ENCODE assay signal across 18 cellular contexts in genomic region chr3:127680146-127680661, GRCh38. TPM values are rescaled to one million over a fixed set of nuclear protein-coding genes. Genes with fewer than 3 reads are reported as not detected.
DNase-seq lines count a peak whose midpoint lies in the region; ATAC-seq and TF ChIP-seq lines count a peak whose summit lies in the region.
"Had no signal": no experiment of that assay in that cellular context is flagged by ENCODE, and none has a peak within 500 bp of the region (broad histone marks: within the 10 kb centered on the region; RNA-seq: fewer than 3 reads in every experiment).

No MANE protein-coding gene starts in this region.

- peak; percentile 2 for DNase-seq in activated CD4-positive, alpha-beta T cell treated with anti-CD3 and anti-CD28 coated beads for 1 hour
- no peak for DNase-seq in activated CD4-positive, alpha-beta T cell treated with anti-CD3 and anti-CD28 coated beads, Interleukin-2, amount 10 ng/mL, durations not matched to agents 24 days and 14 days
- DNase-seq in right atrium auricular region (ENCODE audit: low spot score) (peak; percentile 38), posterior vena cava (ENCODE audit: low spot score) (peak; percentile 73), AG08396 (ENCODE audit: low spot score) (no peak), kidney tubule cell (ENCODE audit: low spot score) (no peak)
- DNase-seq: 8988T; activated CD8-positive, alpha-beta memory T cell treated with anti-CD3 and anti-CD28 coated beads, Interleukin-2, amount 10 ng/mL, durations not matched to agents 7 days and 5 days; activated naive CD4-positive, alpha-beta T cell treated with Interleukin-2 at 50 U/mL for 16 hours; Calu3; GOT3; NCI-H187 treated with DMSO at 0.1 percent for 48 hours; NCI-H345; stimulated activated CD4-positive, alpha-beta T cell treated with anti-CD3 and anti-CD28 coated beads, Interleukin-4, amount 100 ng/mL, for 24 hours had no signal

- H3K4me1 ChIP-seq in right atrium auricular region: peaks cover 0 to 10% of the 10 kb centered on the region in 2 donors
- H3K4me1 ChIP-seq: pancreas had no signal

- no peak overlapping the region for H3K4me3 Mint-ChIP-seq in activated CD4-positive, alpha-beta T cell treated with anti-CD3 and anti-CD28 coated beads, Interleukin-2, amount 10 ng/mL, durations not matched to agents 24 days and 14 days
- H3K4me3 Mint-ChIP-seq: activated CD8-positive, alpha-beta memory T cell treated with anti-CD3 and anti-CD28 coated beads, Interleukin-2, amount 10 ng/mL, durations not matched to agents 7 days and 5 days had no signal

- no peak for ATAC-seq in HG03095 (IDR thresholded peaks at IDR 0.05; ENCODE audit: unreplicated experiment)
- ATAC-seq: activated CD8-positive, alpha-beta memory T cell treated with anti-CD3 and anti-CD28 coated beads, Interleukin-2, amount 10 ng/mL, durations not matched to agents 7 days and 5 days had no signal

- no peak overlapping the region for H3K4me3 ChIP-seq in right atrium auricular region
- H3K4me3 ChIP-seq: pancreas, skin epidermis had no signal

- no peak overlapping the region for H3K27ac ChIP-seq in right atrium auricular region
- H3K27ac ChIP-seq: pancreas, skin epidermis had no signal

- no peak overlapping the region for H3K27ac Mint-ChIP-seq in activated CD4-positive, alpha-beta T cell treated with anti-CD3 and anti-CD28 coated beads, Interleukin-2, amount 10 ng/mL, durations not matched to agents 24 days and 14 days
- H3K27ac Mint-ChIP-seq: activated CD8-positive, alpha-beta memory T cell treated with anti-CD3 and anti-CD28 coated beads, Interleukin-2, amount 10 ng/mL, durations not matched to agents 7 days and 5 days had no signal

- peaks cover 26% of the 10 kb centered on the region for H3K36me3 ChIP-seq in right atrium auricular region
- H3K36me3 ChIP-seq: pancreas had no signal

- H3K9me3 Mint-ChIP-seq in activated CD4-positive, alpha-beta T cell treated with anti-CD3 and anti-CD28 coated beads, Interleukin-2, amount 10 ng/mL, durations not matched to agents 24 days and 14 days: no peaks in the 10 kb centered on the region

- no peaks in the 10 kb centered on the region for H3K27me3 ChIP-seq in right atrium auricular region
- H3K27me3 ChIP-seq: pancreas had no signal

- peaks cover 6% of the 10 kb centered on the region for H3K4me1 Mint-ChIP-seq in activated CD4-positive, alpha-beta T cell treated with anti-CD3 and anti-CD28 coated beads, Interleukin-2, amount 10 ng/mL, durations not matched to agents 24 days and 14 days

- peaks cover 2% of the 10 kb centered on the region for H3K36me3 Mint-ChIP-seq in activated CD4-positive, alpha-beta T cell treated with anti-CD3 and anti-CD28 coated beads, Interleukin-2, amount 10 ng/mL, durations not matched to agents 24 days and 14 days (ENCODE audit: low read depth)
- H3K36me3 Mint-ChIP-seq: activated CD8-positive, alpha-beta memory T cell treated with anti-CD3 and anti-CD28 coated beads, Interleukin-2, amount 10 ng/mL, durations not matched to agents 7 days and 5 days had no signal

- H3K9me3 ChIP-seq in right atrium auricular region: no peaks in the 10 kb centered on the region
- H3K9me3 ChIP-seq: pancreas had no signal

- H3K27me3 Mint-ChIP-seq in activated CD4-positive, alpha-beta T cell treated with anti-CD3 and anti-CD28 coated beads, Interleukin-2, amount 10 ng/mL, durations not matched to agents 24 days and 14 days: peaks cover 2% of the 10 kb centered on the region
- H3K27me3 Mint-ChIP-seq: activated CD8-positive, alpha-beta memory T cell treated with anti-CD3 and anti-CD28 coated beads, Interleukin-2, amount 10 ng/mL, durations not matched to agents 7 days and 5 days had no signal

- no peak for TF ChIP-seq CTCF in right atrium auricular region (IDR thresholded peaks at IDR 0.05)

- intact Hi-C loops in activated CD4-positive, alpha-beta T cell treated with anti-CD3 and anti-CD28 coated beads, Interleukin-2, amount 10 ng/mL, durations not matched to agents 24 days and 14 days (cut with micrococcal nuclease): no loop called here
- intact Hi-C loops in posterior vena cava (cut with DNase I): no loop called here

TF ChIP-seq in PFSK-1, 5 proteins besides CTCF, POLR2A, EP300 and RAD21:
- TF ChIP-seq FOXP2 (optimal IDR thresholded peaks at IDR 0.05; ENCODE audit: borderline replicate concordance, extremely low read depth, extremely low read length, insufficient read depth): no peak
- no peak for TF ChIP-seq TAF1 (IDR thresholded peaks at IDR 0.05; ENCODE audit: borderline replicate concordance, insufficient read depth, low read length)
- TF ChIP-seq POLR2AphosphoS5 (IDR thresholded peaks at IDR 0.05; ENCODE audit: low read depth, low read length): peak; percentile 23; the same call in 1 of the 2 replicates
- no peak for TF ChIP-seq SIN3A (IDR thresholded peaks at IDR 0.05; ENCODE audit: borderline replicate concordance, insufficient read depth, low read length)

RNA-seq across cellular contexts. Expression of gene ABTB1, which starts 7.5 kb away (rescaled TPM):
- 6.9 and 8.0 TPM in 2 replicates for total RNA-seq in activated CD4-positive, alpha-beta T cell treated with anti-CD3 and anti-CD28 coated beads, Interleukin-2, amount 10 ng/mL, durations not matched to agents 24 days and 14 days
- polyA plus RNA-seq in PFSK-1 (2012; ENCODE audit: insufficient read length, low read depth): 38.9 TPM
- total RNA-seq in right atrium auricular region: 10 to 100 TPM; 14.9 to 16.9 TPM
- total RNA-seq in posterior vena cava: 10 to 100 TPM; 27.7 to 28.9 TPM

RNA-seq across cellular contexts. Expression of gene PODXL2, which starts 51.2 kb away (rescaled TPM):
- 9.2 and 9.8 TPM in 2 replicates for total RNA-seq in activated CD4-positive, alpha-beta T cell treated with anti-CD3 and anti-CD28 coated beads, Interleukin-2, amount 10 ng/mL, durations not matched to agents 24 days and 14 days
- polyA plus RNA-seq in PFSK-1 (2012; ENCODE audit: insufficient read length, low read depth): 39.5 TPM
- 1 to 10 TPM; 1.9 to 2.9 TPM for total RNA-seq in right atrium auricular region
- 1 to 10 TPM; 2.0 to 2.5 TPM for total RNA-seq in posterior vena cava

Comparison
In these comparisons a context has a peak if more than half of its experiments do, and no peak if none do; other contexts are left out.
1. DNase-seq: peak in activated CD4-positive, alpha-beta T cell treated with anti-CD3 and anti-CD28 coated beads for 1 hour (single experiment), right atrium auricular region (single experiment) and posterior vena cava (single experiment); none in activated CD4-positive, alpha-beta T cell treated with anti-CD3 and anti-CD28 coated beads, Interleukin-2, amount 10 ng/mL, durations not matched to agents 24 days and 14 days (single experiment), AG08396 (single experiment) and kidney tubule cell (single experiment).